Comparison of ENCODE assay signal across 14 cellular contexts in the genomic region with DNA sequence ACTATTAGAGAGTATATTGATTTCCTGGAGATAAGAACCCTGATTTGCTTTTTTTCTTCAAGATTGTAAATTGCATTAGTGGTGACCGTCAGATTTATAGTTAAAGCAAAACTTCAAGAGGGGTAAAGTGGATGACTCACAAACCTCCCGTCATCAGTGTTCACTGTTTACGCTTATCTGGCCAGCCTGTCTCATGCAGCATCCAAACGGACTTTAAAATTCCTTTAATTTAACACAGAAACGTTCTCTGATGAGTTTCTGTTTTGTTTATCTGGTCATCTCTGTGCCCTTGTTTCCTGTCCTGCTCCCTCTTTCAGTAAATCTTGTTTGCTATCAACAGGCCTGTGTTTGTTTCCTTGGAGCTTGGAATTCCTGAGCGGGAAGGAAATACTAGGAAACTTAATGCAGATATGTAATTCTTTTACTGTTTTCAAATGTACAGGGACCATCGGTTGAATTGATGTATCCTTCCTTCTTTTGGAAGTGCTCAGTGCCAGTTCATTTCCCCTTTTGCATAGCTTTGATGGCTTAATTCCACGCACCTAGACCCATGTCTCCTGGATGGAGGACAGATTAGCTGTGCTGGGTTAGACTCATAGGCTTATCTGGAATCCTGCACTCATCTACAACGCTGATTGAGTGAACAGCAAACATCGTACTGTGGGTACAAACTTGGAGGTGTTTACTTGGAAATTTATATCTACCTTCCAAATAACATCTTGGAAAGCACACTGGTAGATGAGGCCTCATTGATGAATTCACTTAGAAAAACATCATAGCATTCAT. TPM values are rescaled to one million over a fixed set of nuclear protein-coding genes. Genes with fewer than 3 reads are reported as not detected.
DNase-seq lines count a peak whose midpoint lies in the region; ATAC-seq, FAIRE-seq and TF ChIP-seq lines count a peak whose summit lies in the region.
"Had no signal": no experiment of that assay in that cellular context is flagged by ENCODE, and none has a peak within 500 bp of the region (broad histone marks: within the 10 kb centered on the region; RNA-seq: fewer than 3 reads in every experiment).

No MANE protein-coding gene starts in this region.

- H3K27me3 ChIP-seq in Panc1 (ENCODE audit: control insufficient read depth, insufficient read depth, low read length) (no peaks in the 10 kb centered on the region; the same call in 1 of the 2 replicates), endothelial cell of umbilical vein (ENCODE audit: control insufficient read depth in 2 of 2, insufficient read depth in 2 of 2, low read length in 2 of 2) (no peaks in the 10 kb centered on the region), neutrophil (no peaks in the 10 kb centered on the region), H7 (ENCODE audit: control insufficient read depth, insufficient read depth, low read length) (no peaks in the 10 kb centered on the region)

- H3K9me3 ChIP-seq in Panc1 (ENCODE audit: control insufficient read depth, insufficient read depth, low read depth, low read length) (no peaks in the 10 kb centered on the region), endothelial cell of umbilical vein (replicated peaks; ENCODE audit: control insufficient read depth, insufficient read depth, low read length) (no peaks in the 10 kb centered on the region), neutrophil (no peaks in the 10 kb centered on the region)

- no TSS peak for BruUV-seq in Panc1 (replicated peaks; lab: Mats Ljungman, UMichigan)
- BruUV-seq in endothelial cell of umbilical vein (replicated peaks; lab: Mats Ljungman, UMichigan) = no TSS peak

- no peaks in the 10 kb centered on the region for H3K36me3 ChIP-seq in Panc1 (ENCODE audit: control insufficient read depth, insufficient read depth, low read length)
- peaks cover 0 to 2% of the 10 kb centered on the region in 2 experiments for H3K36me3 ChIP-seq in endothelial cell of umbilical vein (ENCODE audit: control insufficient read depth in 2 of 2, extremely low read depth in 1 of 2, insufficient read depth in 2 of 2, low read length in 2 of 2)
- H3K36me3 ChIP-seq in neutrophil = no peaks in the 10 kb centered on the region
- H3K36me3 ChIP-seq in H7 (replicated peaks; ENCODE audit: control insufficient read depth, insufficient read depth, low read length) = no peaks in the 10 kb centered on the region

- CTCF ChIA-PET in Panc1 (lab: Charles Lee) (no interaction called here), endothelial cell of umbilical vein (lab: Charles Lee) (interaction anchor here (0.8 to 2.1 kb wide), 18 partner anchors 8 to 141 kb away, joined by 3 to 14 read pairs (median 4); partner anchors contain the start of gene PTPRE)
- CTCF ChIA-PET in activated CD8-positive, alpha-beta T cell treated with anti-CD3 and anti-CD28 coated beads, Interleukin-2, amount 10 ng/mL, durations not matched to agents 7 days and 5 days (lab: Charles Lee) = interaction anchor here (0.7 kb wide), 1 partner anchor 131 kb away, joined by 3 read pairs; no protein-coding TSS in a partner anchor

- peak overlapping the region; percentile 73 for H3K4me2 ChIP-seq in endothelial cell of umbilical vein (ENCODE audit: insufficient read depth, low read length)

- peaks cover 8% of the 10 kb centered on the region for H3K79me2 ChIP-seq in endothelial cell of umbilical vein (ENCODE audit: control insufficient read depth, insufficient read depth, low read length)

- H3K27me3 Mint-ChIP-seq in activated T-helper 1 cell treated with anti-CD3 and anti-CD28 coated beads, Interleukin-12 subunit alpha, Interleukin-12 subunit beta, Interleukin-2, Interleukin-4 antibody, amounts not matched to agents 30 ng/mL and 10 ng/mL and 1 ng/mL, durations not matched to agents 14 hours and 24 hours and 36 hours (ENCODE audit: insufficient read depth) = peaks cover 2% of the 10 kb centered on the region
- H3K27me3 Mint-ChIP-seq in activated CD8-positive, alpha-beta T cell treated with anti-CD3 and anti-CD28 coated beads, Interleukin-2, amount 10 ng/mL, durations not matched to agents 7 days and 5 days (ENCODE audit: low read depth) = peaks cover 2% of the 10 kb centered on the region

- no peak for TF ChIP-seq CTCF in Panc1 (IDR thresholded peaks at IDR 0.05)
- no peak for TF ChIP-seq CTCF in endothelial cell of umbilical vein (IDR thresholded peaks at IDR 0.05; ENCODE audit: extremely low read depth in 1 of 2, insufficient read depth in 1 of 2, low read depth in 1 of 2, low read length in 2 of 2)
- no peak for TF ChIP-seq CTCF in neutrophil (IDR thresholded peaks at IDR 0.05)

- no peaks in the 10 kb centered on the region for H3K9me1 ChIP-seq in endothelial cell of umbilical vein (replicated peaks; ENCODE audit: control insufficient read depth, extremely low read depth, insufficient read depth, low read length)

- in situ Hi-C loops in Panc1 (cut with HindIII; ENCODE audit: low pct_unique_long_range_greater_than_20kb, low sequenced_read_pairs) = no loop called here

- H2AFZ ChIP-seq in endothelial cell of umbilical vein (ENCODE audit: low read depth, low read length) = peak overlapping the region; percentile 21

- H3K36me3 Mint-ChIP-seq in activated T-helper 1 cell treated with anti-CD3 and anti-CD28 coated beads, Interleukin-12 subunit alpha, Interleukin-12 subunit beta, Interleukin-2, Interleukin-4 antibody, amounts not matched to agents 30 ng/mL and 10 ng/mL and 1 ng/mL, durations not matched to agents 14 hours and 24 hours and 36 hours (ENCODE audit: low read depth) = no peaks in the 10 kb centered on the region
- no peaks in the 10 kb centered on the region for H3K36me3 Mint-ChIP-seq in activated CD8-positive, alpha-beta T cell treated with anti-CD3 and anti-CD28 coated beads, Interleukin-2, amount 10 ng/mL, durations not matched to agents 7 days and 5 days (ENCODE audit: low read depth)
- H3K36me3 Mint-ChIP-seq: CD8-positive, alpha-beta T cell had no signal

- H3K9ac ChIP-seq in endothelial cell of umbilical vein (replicated peaks; ENCODE audit: extremely low read depth, insufficient read depth, low read length) = peak overlapping the region; percentile 73

- peak; percentile 68 for ATAC-seq in Panc1
- no peak for ATAC-seq in activated CD8-positive, alpha-beta T cell treated with anti-CD3 and anti-CD28 coated beads, Interleukin-2, amount 10 ng/mL, durations not matched to agents 7 days and 5 days
- ATAC-seq: CD8-positive, alpha-beta T cell had no signal

- POLR2A ChIA-PET in Panc1 (lab: Charles Lee) = no interaction called here
- POLR2A ChIA-PET in endothelial cell of umbilical vein (lab: Charles Lee) = interaction anchor here (1.2 kb wide), 1 partner anchor 63 kb away, joined by 3 read pairs; no protein-coding TSS in a partner anchor
- POLR2A ChIA-PET in activated CD8-positive, alpha-beta T cell treated with anti-CD3 and anti-CD28 coated beads, Interleukin-2, amount 10 ng/mL, durations not matched to agents 7 days and 5 days (lab: Charles Lee) = no interaction called here

- intact Hi-C loops in Panc1 (cut with micrococcal nuclease; ENCODE audit: unreplicated experiment) = no loop called here
- intact Hi-C loops in endothelial cell of umbilical vein (cut with micrococcal nuclease) = loop anchor here (1.0 kb wide), 2 partner anchors 9 to 15 kb away; no protein-coding TSS in a partner anchor
- intact Hi-C loops in activated T-helper 1 cell treated with anti-CD3 and anti-CD28 coated beads, Interleukin-12 subunit alpha, Interleukin-12 subunit beta, Interleukin-2, Interleukin-4 antibody, amounts not matched to agents 30 ng/mL and 10 ng/mL and 1 ng/mL, durations not matched to agents 14 hours and 24 hours and 36 hours (cut with micrococcal nuclease) = no loop called here

- no peak overlapping the region; the same call in 1 of the 2 replicates for H3K27ac ChIP-seq in Panc1 (ENCODE audit: low read length)
- peak overlapping the region; percentile 84 for H3K27ac ChIP-seq in endothelial cell of umbilical vein (ENCODE audit: insufficient read depth, low read depth, low read length)
- peak overlapping the region; percentile 71 for H3K27ac ChIP-seq in neutrophil

- H3K4me1 ChIP-seq in Panc1 (ENCODE audit: control insufficient read depth, insufficient read depth, low read length) (peaks cover 5% of the 10 kb centered on the region), endothelial cell of umbilical vein (ENCODE audit: control insufficient read depth, extremely low read depth, insufficient read depth, low read length) (peaks cover 41% of the 10 kb centered on the region), neutrophil (ENCODE audit: control insufficient read depth in 1 of 2, insufficient read depth in 1 of 2, low read depth in 1 of 2, low read length in 1 of 2) (peaks cover 50% of the 10 kb centered on the region in 2 experiments)

- H3K4me3 Mint-ChIP-seq in activated T-helper 1 cell treated with anti-CD3 and anti-CD28 coated beads, Interleukin-12 subunit alpha, Interleukin-12 subunit beta, Interleukin-2, Interleukin-4 antibody, amounts not matched to agents 30 ng/mL and 10 ng/mL and 1 ng/mL, durations not matched to agents 14 hours and 24 hours and 36 hours = no peak overlapping the region
- no peak overlapping the region for H3K4me3 Mint-ChIP-seq in activated CD8-positive, alpha-beta T cell treated with anti-CD3 and anti-CD28 coated beads, Interleukin-2, amount 10 ng/mL, durations not matched to agents 7 days and 5 days
- H3K4me3 Mint-ChIP-seq: CD8-positive, alpha-beta T cell had no signal

- H4K20me1 ChIP-seq in endothelial cell of umbilical vein (replicated peaks; ENCODE audit: control insufficient read depth, extremely low read depth, insufficient read depth, low read length) = no peaks in the 10 kb centered on the region

- H3K4me3 ChIP-seq in Panc1 (ENCODE audit: low read depth in 2 of 2, low read length in 2 of 2) (no peak overlapping the region), endothelial cell of umbilical vein (replicated peaks in 1 of 3; ENCODE audit: insufficient read depth in 1 of 3, low read depth in 1 of 3, low read length in 3 of 3) (peak overlapping the region in 1 of 3 experiments; percentile 23), neutrophil (ENCODE audit: low read depth in 1 of 2, low read length in 1 of 2) (no peak overlapping the region), H7 (ENCODE audit: insufficient read depth, low read depth, low read length) (no peak overlapping the region)

- H3K27ac Mint-ChIP-seq in activated T-helper 1 cell treated with anti-CD3 and anti-CD28 coated beads, Interleukin-12 subunit alpha, Interleukin-12 subunit beta, Interleukin-2, Interleukin-4 antibody, amounts not matched to agents 30 ng/mL and 10 ng/mL and 1 ng/mL, durations not matched to agents 14 hours and 24 hours and 36 hours = no peak overlapping the region
- no peak overlapping the region for H3K27ac Mint-ChIP-seq in activated CD8-positive, alpha-beta T cell treated with anti-CD3 and anti-CD28 coated beads, Interleukin-2, amount 10 ng/mL, durations not matched to agents 7 days and 5 days
- H3K27ac Mint-ChIP-seq: CD8-positive, alpha-beta T cell had no signal

- peaks cover 8% of the 10 kb centered on the region for H3K4me1 Mint-ChIP-seq in activated T-helper 1 cell treated with anti-CD3 and anti-CD28 coated beads, Interleukin-12 subunit alpha, Interleukin-12 subunit beta, Interleukin-2, Interleukin-4 antibody, amounts not matched to agents 30 ng/mL and 10 ng/mL and 1 ng/mL, durations not matched to agents 14 hours and 24 hours and 36 hours (ENCODE audit: low read depth)
- peaks cover 8% of the 10 kb centered on the region for H3K4me1 Mint-ChIP-seq in activated CD8-positive, alpha-beta T cell treated with anti-CD3 and anti-CD28 coated beads, Interleukin-2, amount 10 ng/mL, durations not matched to agents 7 days and 5 days (ENCODE audit: low read depth)

- dilution Hi-C loops in endothelial cell of umbilical vein (cut with MboI; ENCODE audit: extremely low pct_ligation_motif_present, low sequenced_read_pairs) = no loop called here

- DNase-seq in DMS53 (lab: John Stamatoyannopoulos, UW) = peak; percentile 24
- no peak for DNase-seq in Panc1 (ENCODE audit: low read depth, low spot score)
- DNase-seq in endothelial cell of umbilical vein (ENCODE audit: low read depth, low spot score) = peak; percentile 82
- DNase-seq in activated T-helper 1 cell treated with anti-CD3 and anti-CD28 coated beads, Interleukin-12 subunit alpha, Interleukin-12 subunit beta, Interleukin-2, Interleukin-4 antibody, amounts not matched to agents 30 ng/mL and 10 ng/mL and 1 ng/mL, durations not matched to agents 14 hours and 24 hours and 36 hours (ENCODE audit: low spot score) = no peak
- no peak for DNase-seq in activated CD8-positive, alpha-beta T cell treated with anti-CD3 and anti-CD28 coated beads, Interleukin-2, amount 10 ng/mL, durations not matched to agents 7 days and 5 days
- no peak for DNase-seq in H7
- no peak for DNase-seq in RPMI8226
- DNase-seq: CD8-positive, alpha-beta T cell; erythroblast; MM.1S; NCI-H2227 treated with DMSO at 0.1 percent for 48 hours had no signal

- H3K9me3 Mint-ChIP-seq in activated T-helper 1 cell treated with anti-CD3 and anti-CD28 coated beads, Interleukin-12 subunit alpha, Interleukin-12 subunit beta, Interleukin-2, Interleukin-4 antibody, amounts not matched to agents 30 ng/mL and 10 ng/mL and 1 ng/mL, durations not matched to agents 14 hours and 24 hours and 36 hours = no peaks in the 10 kb centered on the region
- no peaks in the 10 kb centered on the region for H3K9me3 Mint-ChIP-seq in activated CD8-positive, alpha-beta T cell treated with anti-CD3 and anti-CD28 coated beads, Interleukin-2, amount 10 ng/mL, durations not matched to agents 7 days and 5 days (ENCODE audit: insufficient read depth)

- peak; percentile 85 for FAIRE-seq in endothelial cell of umbilical vein (lab: Jason Lieb, UNC)

- TF ChIP-seq POLR2A in endothelial cell of umbilical vein (IDR thresholded peaks at IDR 0.05; ENCODE audit: low read depth, low read length) = no peak

RNA-seq across cellular contexts. Expression of gene PTPRE, which starts 21.3 kb away (rescaled TPM):
- 0.44 TPM for total RNA-seq in Panc1 (2021; ENCODE audit: unreplicated experiment)
- polyA plus RNA-seq in Panc1 (2012; ENCODE audit: insufficient read length) = 0.27 TPM
- total RNA-seq in endothelial cell of umbilical vein = 114 and 116 TPM in 2 replicates
- polyA plus RNA-seq in endothelial cell of umbilical vein = 36.8 and 37.3 TPM in 2 replicates
- polyA plus RNA-seq in endothelial cell of umbilical vein (2011; cell fraction: cytosol; rRNA removed) = 29.1 and 31.2 TPM in 2 replicates
- 169 and 197 TPM in 2 replicates for polyA plus RNA-seq in endothelial cell of umbilical vein (2011; cell fraction: nucleus; rRNA removed)
- 50.3 and 82.0 TPM in 2 replicates for polyA plus RNA-seq in endothelial cell of umbilical vein (2012)
- polyA minus RNA-seq in endothelial cell of umbilical vein = 81.1 and 94.2 TPM in 2 replicates
- 3.1 TPM for polyA minus RNA-seq in endothelial cell of umbilical vein (2011; cell fraction: cytosol; rRNA and poly(A)+ RNA removed)
- 116 and 126 TPM in 2 replicates for polyA minus RNA-seq in endothelial cell of umbilical vein (2011; cell fraction: nucleus; rRNA and poly(A)+ RNA removed)
- total RNA-seq in activated T-helper 1 cell treated with anti-CD3 and anti-CD28 coated beads, Interleukin-12 subunit alpha, Interleukin-12 subunit beta, Interleukin-2, Interleukin-4 antibody, amounts not matched to agents 30 ng/mL and 10 ng/mL and 1 ng/mL, durations not matched to agents 14 hours and 24 hours and 36 hours = 40.8 and 41.8 TPM in 2 replicates
- 10 to 100 TPM; 21.4 to 24.5 TPM for total RNA-seq in activated CD8-positive, alpha-beta T cell treated with anti-CD3 and anti-CD28 coated beads, Interleukin-2, amount 10 ng/mL, durations not matched to agents 7 days and 5 days
- 0.04 and 0.69 TPM in 2 replicates for total RNA-seq in H7 (2014; rRNA removed; shearing (Covaris generic))

RNA-seq across cellular contexts. Expression of gene CLRN3, which starts 35.5 kb away (rescaled TPM):
- total RNA-seq in Panc1 (2021; ENCODE audit: unreplicated experiment) (not detected), endothelial cell of umbilical vein (not detected in 2 replicates)
- polyA plus RNA-seq in Panc1 (2012; ENCODE audit: insufficient read length) = not detected
- 0.07 and 0.14 TPM in 2 replicates for polyA plus RNA-seq in endothelial cell of umbilical vein
- polyA plus RNA-seq in endothelial cell of umbilical vein (2011; cell fraction: cytosol; rRNA removed) = 0.09 and 0.18 TPM in 2 replicates
- polyA plus RNA-seq in endothelial cell of umbilical vein (2011; cell fraction: nucleus; rRNA removed) = not detected in 2 replicates
- not detected in 2 replicates for polyA plus RNA-seq in endothelial cell of umbilical vein (2012)
- 0.28 TPM in 1 of 2 replicates, not detected in the other for polyA minus RNA-seq in endothelial cell of umbilical vein
- polyA minus RNA-seq in endothelial cell of umbilical vein (2011; cell fraction: cytosol; rRNA and poly(A)+ RNA removed) = not detected
- not detected in 2 replicates for polyA minus RNA-seq in endothelial cell of umbilical vein (2011; cell fraction: nucleus; rRNA and poly(A)+ RNA removed)
- not detected in 2 replicates for total RNA-seq in activated T-helper 1 cell treated with anti-CD3 and anti-CD28 coated beads, Interleukin-12 subunit alpha, Interleukin-12 subunit beta, Interleukin-2, Interleukin-4 antibody, amounts not matched to agents 30 ng/mL and 10 ng/mL and 1 ng/mL, durations not matched to agents 14 hours and 24 hours and 36 hours
- not detected for total RNA-seq in activated CD8-positive, alpha-beta T cell treated with anti-CD3 and anti-CD28 coated beads, Interleukin-2, amount 10 ng/mL, durations not matched to agents 7 days and 5 days
- not detected in 2 replicates for total RNA-seq in H7 (2014; rRNA removed; shearing (Covaris generic))
- total RNA-seq: CD8-positive, alpha-beta T cell; posterior vena cava; subcutaneous adipose tissue had no signal

Comparison
In these comparisons a context has a peak if more than half of its experiments do, and no peak if none do; other contexts are left out.
1. DNase-seq: peak in DMS53 (single experiment) and endothelial cell of umbilical vein (single experiment); none in Panc1 (single experiment), activated T-helper 1 cell treated with anti-CD3 and anti-CD28 coated beads, Interleukin-12 subunit alpha, Interleukin-12 subunit beta, Interleukin-2, Interleukin-4 antibody, amounts not matched to agents 30 ng/mL and 10 ng/mL and 1 ng/mL, durations not matched to agents 14 hours and 24 hours and 36 hours (single experiment), activated CD8-positive, alpha-beta T cell treated with anti-CD3 and anti-CD28 coated beads, Interleukin-2, amount 10 ng/mL, durations not matched to agents 7 days and 5 days (single experiment), H7 (single experiment) and RPMI8226 (single experiment).
2. RNA of gene PTPRE, which starts 21.3 kb away (total RNA-seq): 114 to 116 TPM in endothelial cell of umbilical vein, 40.8 to 41.8 TPM in activated T-helper 1 cell treated with anti-CD3 and anti-CD28 coated beads, Interleukin-12 subunit alpha, Interleukin-12 subunit beta, Interleukin-2, Interleukin-4 antibody, amounts not matched to agents 30 ng/mL and 10 ng/mL and 1 ng/mL, durations not matched to agents 14 hours and 24 hours and 36 hours and 21.4 to 24.5 TPM in activated CD8-positive, alpha-beta T cell treated with anti-CD3 and anti-CD28 coated beads, Interleukin-2, amount 10 ng/mL, durations not matched to agents 7 days and 5 days; 0.04 to 0.69 TPM in H7 and 0.44 TPM in Panc1 (single experiment); every median in the first group is over 10 times any median in the second.